21 cellular contexts compared by ENCODE assay signal in genomic region chr10:33638891-33639290, GRCh38.
A peak's percentile ranks its signal among the peaks of the same experiment; 100 is the strongest.
DNase-seq lines count a peak whose midpoint lies in the region; ATAC-seq, FAIRE-seq and TF ChIP-seq lines count a peak whose summit lies in the region.
"Had no signal": no experiment of that assay in that cellular context is flagged by ENCODE, and none has a peak within 500 bp of the region (broad histone marks: within the 10 kb centered on the region; RNA-seq: fewer than 3 reads in every experiment).

No MANE protein-coding gene starts in this region.

- ATAC-seq in foreskin keratinocyte: peak; percentile 46
- no peak for ATAC-seq in sciatic nerve
- ATAC-seq: A549, HCT116, HepG2 had no signal

- DNase-seq in DMS53 (lab: John Stamatoyannopoulos, UW): peak; percentile 6
- no peak for DNase-seq in DMS53 treated with DMSO at 0.1 percent for 48 hours (lab: John Stamatoyannopoulos, UW; ENCODE audit: unreplicated experiment)
- peak; percentile 73 for DNase-seq in bronchial epithelial cell (ENCODE audit: low read depth)
- DNase-seq in foreskin keratinocyte: peak in 1 of 2 donors; percentile 47
- DNase-seq in sciatic nerve (ENCODE audit: low spot score): no peak
- DNase-seq in T1000 (lab: John Stamatoyannopoulos, UW): no peak
- no peak for DNase-seq in posterior vena cava (ENCODE audit: low spot score)
- DNase-seq: Calu3; CD4-positive, alpha-beta memory T cell; GM23248; H7; HFFc6; KG1 had no signal

- no peak for FAIRE-seq in bronchial epithelial cell (lab: Jason Lieb, UNC)
- FAIRE-seq: A549, G401.6, GM12891, GM19239, HepG2 had no signal

- no peak for TF ChIP-seq CTCF in bronchial epithelial cell (IDR thresholded peaks at IDR 0.05; ENCODE audit: insufficient read depth, low read length, severe bottlenecking)
- no peak for TF ChIP-seq CTCF in foreskin keratinocyte (conservative IDR thresholded peaks at IDR 0.05)

- H3K4me1 ChIP-seq in foreskin keratinocyte: no peaks in the 10 kb centered on the region
- H3K4me1 ChIP-seq: A549, BLaER1 had no signal

- H3K27me3 ChIP-seq in bronchial epithelial cell (ENCODE audit: control insufficient read depth, insufficient read depth, low read length) (no peaks in the 10 kb centered on the region), foreskin keratinocyte (no peaks in the 10 kb centered on the region)
- H3K27me3 ChIP-seq: BLaER1 had no signal

- H3K4me3 ChIP-seq in bronchial epithelial cell (ENCODE audit: low read depth, low read length): no peak overlapping the region
- H3K4me3 ChIP-seq: A549, BLaER1, GM23248 had no signal

- no peak overlapping the region for H3K27ac ChIP-seq in foreskin keratinocyte
- H3K27ac ChIP-seq: 22Rv1, A549, BLaER1, GM23248 had no signal

- H3K36me3 ChIP-seq in bronchial epithelial cell (ENCODE audit: control insufficient read depth, insufficient read depth, low read length): no peaks in the 10 kb centered on the region
- H3K36me3 ChIP-seq: BLaER1 had no signal

- intact Hi-C loops in sciatic nerve (cut with DNase I): no loop called here
- intact Hi-C loops in posterior vena cava (cut with DNase I): no loop called here

Comparison
In these comparisons a context has a peak if more than half of its experiments do, and no peak if none do; other contexts are left out.
1. DNase-seq: peak in DMS53 (single experiment) and bronchial epithelial cell (single experiment); none in DMS53 treated with DMSO at 0.1 percent for 48 hours (single experiment), sciatic nerve (single experiment), T1000 (single experiment) and posterior vena cava (single experiment).